In genomic region chr7:30382607-30383006, GRCh38 we compare ENCODE assay signal across 29 cellular contexts.
"Had no signal": no experiment of that assay in that cellular context is flagged by ENCODE, and none has a peak within 500 bp of the region (broad histone marks: within the 10 kb centered on the region; RNA-seq: fewer than 3 reads in every experiment).

No MANE protein-coding gene starts in this region.

- FAIRE-seq: astrocyte, bronchial epithelial cell had no signal

- H3K27ac ChIP-seq: brain microvascular endothelial cell, coronary artery, dorsolateral prefrontal cortex, esophagus squamous epithelium, gastroesophageal sphincter, WERI-Rb-1 had no signal

- H3K36me3 ChIP-seq: brain microvascular endothelial cell, esophagus squamous epithelium, gastroesophageal sphincter, WERI-Rb-1 had no signal

- H3K4me3 ChIP-seq: coronary artery, dorsolateral prefrontal cortex, esophagus squamous epithelium, gastroesophageal sphincter had no signal

- DNase-seq: activated B cell treated with CpG ODN at 0.5 μM for 24 hours; activated CD4-positive, alpha-beta T cell treated with anti-CD3 and anti-CD28 coated beads for 48 hours; activated CD4-positive, alpha-beta T cell treated with anti-CD3 and anti-CD28 coated beads, Interleukin-2, amount 50 U/mL, for 1 hour; activated CD4-positive, alpha-beta T cell treated with anti-CD3 and anti-CD28 coated beads, Interleukin-2, amount 50 U/mL, for 48 hours; activated CD8-positive, alpha-beta memory T cell treated with anti-CD3 and anti-CD28 coated beads, Interleukin-2, amount 10 ng/mL, durations not matched to agents 7 days and 5 days; activated CD8-positive, alpha-beta memory T cell treated with anti-CD3 and anti-CD28 coated beads, Interleukin-2, amount 50 U/mL, for 4 hours; activated CD8-positive, alpha-beta T cell treated with anti-CD3 and anti-CD28 coated beads, Interleukin-2, amount 10 ng/mL, durations not matched to agents 7 days and 5 days; activated gamma-delta T cell; activated naive CD4-positive, alpha-beta T cell; activated naive CD4-positive, alpha-beta T cell treated with anti-CD3 and anti-CD28 coated beads, Interleukin-2, amount 10 ng/mL, durations not matched to agents 7 days and 5 days; activated T-cell treated with anti-CD3 and anti-CD28 coated beads, Interleukin-2, amount 50 U/mL, for 1 hour; activated T-cell treated with anti-CD3 and anti-CD28 coated beads, Interleukin-2, amount 50 U/mL, for 48 hours; amniotic stem cell; anterior cingulate cortex; brain microvascular endothelial cell; dorsolateral prefrontal cortex; effector CD4-positive, alpha-beta T cell; effector memory CD8-positive, alpha-beta T cell; esophagus squamous epithelium; foreskin melanocyte; T-helper 1 cell; T-helper 17 cell; T1000; WERI-Rb-1 had no signal

- H3K27me3 ChIP-seq: brain microvascular endothelial cell, dorsolateral prefrontal cortex, esophagus squamous epithelium, gastroesophageal sphincter had no signal

- ATAC-seq: activated CD4-positive, CD25-positive, alpha-beta regulatory T cell treated with anti-CD3 and anti-CD28 coated beads, Interleukin-2, amount 50 U/mL, for 24 hours; activated CD8-positive, alpha-beta memory T cell treated with anti-CD3 and anti-CD28 coated beads, Interleukin-2, amount 10 ng/mL, durations not matched to agents 7 days and 5 days; activated CD8-positive, alpha-beta T cell treated with anti-CD3 and anti-CD28 coated beads, Interleukin-2, amount 10 ng/mL, durations not matched to agents 7 days and 5 days; effector memory CD8-positive, alpha-beta T cell; gastroesophageal sphincter; T-helper 17 cell had no signal

- H3K4me1 ChIP-seq: esophagus squamous epithelium had no signal
